ENCODE assay signal across 18 cellular contexts in genomic region chr17:78589885-78590284, GRCh38. TPM values are rescaled to one million over a fixed set of nuclear protein-coding genes. Genes with fewer than 3 reads are reported as not detected.
"Had no signal": no experiment of that assay in that cellular context is flagged by ENCODE, and none has a peak within 500 bp of the region (broad histone marks: within the 10 kb centered on the region; RNA-seq: fewer than 3 reads in every experiment).

No MANE protein-coding gene starts in this region.

- H3K27me3 ChIP-seq: tibial artery, vagina had no signal

- H3K36me3 Mint-ChIP-seq: activated CD8-positive, alpha-beta memory T cell treated with anti-CD3 and anti-CD28 coated beads, Interleukin-2, amount 10 ng/mL, durations not matched to agents 7 days and 5 days; activated naive CD8-positive, alpha-beta T cell treated with anti-CD3 and anti-CD28 coated beads, Interleukin-2, amount 10 ng/mL, durations not matched to agents 7 days and 5 days; naive thymus-derived CD8-positive, alpha-beta T cell had no signal

- H3K27ac ChIP-seq: vagina had no signal

- H3K4me3 ChIP-seq: tibial artery, vagina had no signal

- H3K9me3 ChIP-seq: tibial artery, vagina had no signal

- H3K27ac Mint-ChIP-seq: activated CD8-positive, alpha-beta memory T cell treated with anti-CD3 and anti-CD28 coated beads, Interleukin-2, amount 10 ng/mL, durations not matched to agents 7 days and 5 days; activated naive CD8-positive, alpha-beta T cell treated with anti-CD3 and anti-CD28 coated beads, Interleukin-2, amount 10 ng/mL, durations not matched to agents 7 days and 5 days; activated T-helper 17 cell treated with anti-CD3 and anti-CD28 coated beads, Interleukin-2, amount 50 U/mL, for 72 hours; T-helper 2 cell treated with Interferon-gamma antibody and Interleukin-4, amounts not matched to agents 5 μg/mL and 100 μg/mL, for 36 hours had no signal

- H3K36me3 ChIP-seq: tibial artery, vagina had no signal

- H3K9me3 Mint-ChIP-seq: activated naive CD8-positive, alpha-beta T cell treated with anti-CD3 and anti-CD28 coated beads, Interleukin-2, amount 10 ng/mL, durations not matched to agents 7 days and 5 days; activated T-helper 17 cell treated with anti-CD3 and anti-CD28 coated beads, Interleukin-2, amount 50 U/mL, for 72 hours; effector memory CD8-positive, alpha-beta T cell; naive thymus-derived CD8-positive, alpha-beta T cell; T-helper 2 cell treated with Interferon-gamma antibody and Interleukin-4, amounts not matched to agents 5 μg/mL and 100 μg/mL, for 36 hours had no signal

- FAIRE-seq: TTC549 had no signal

- H3K4me1 ChIP-seq: vagina had no signal

- ATAC-seq: activated CD8-positive, alpha-beta memory T cell treated with anti-CD3 and anti-CD28 coated beads, Interleukin-2, amount 10 ng/mL, durations not matched to agents 7 days and 5 days; activated T-helper 17 cell treated with anti-CD3 and anti-CD28 coated beads, Interleukin-2, amount 50 U/mL, for 72 hours; effector memory CD8-positive, alpha-beta T cell; naive thymus-derived CD8-positive, alpha-beta T cell; stimulated activated naive CD8-positive, alpha-beta T cell treated with anti-CD3 and anti-CD28 coated beads, Interleukin-15, Interleukin-2, amounts not matched to agents 100 U/mL and 50 U/mL, for 24 hours had no signal

- H3K4me3 Mint-ChIP-seq: activated CD8-positive, alpha-beta memory T cell treated with anti-CD3 and anti-CD28 coated beads, Interleukin-2, amount 10 ng/mL, durations not matched to agents 7 days and 5 days; activated naive CD8-positive, alpha-beta T cell treated with anti-CD3 and anti-CD28 coated beads, Interleukin-2, amount 10 ng/mL, durations not matched to agents 7 days and 5 days; activated T-helper 17 cell treated with anti-CD3 and anti-CD28 coated beads, Interleukin-2, amount 50 U/mL, for 72 hours; effector memory CD8-positive, alpha-beta T cell; naive thymus-derived CD8-positive, alpha-beta T cell; T-helper 2 cell treated with Interferon-gamma antibody and Interleukin-4, amounts not matched to agents 5 μg/mL and 100 μg/mL, for 36 hours had no signal

- DNase-seq: activated CD4-positive, alpha-beta T cell treated with anti-CD3 and anti-CD28 coated beads, Interleukin-2, amount 50 U/mL, for 48 hours; activated CD8-positive, alpha-beta memory T cell treated with anti-CD3 and anti-CD28 coated beads, Interleukin-2, amount 10 ng/mL, durations not matched to agents 7 days and 5 days; activated naive CD4-positive, alpha-beta T cell treated with Interleukin-2 at 50 U/mL for 16 hours; activated naive CD8-positive, alpha-beta T cell treated with anti-CD3 and anti-CD28 coated beads, Interleukin-2, amount 10 ng/mL, durations not matched to agents 7 days and 5 days; activated T-cell treated with anti-CD3 and anti-CD28 coated beads, Interleukin-2, amount 50 U/mL, for 1 hour; amygdala; effector memory CD8-positive, alpha-beta T cell; naive thymus-derived CD8-positive, alpha-beta T cell; stimulated activated CD4-positive, alpha-beta T cell treated with anti-CD3 and anti-CD28 coated beads, Interleukin-12 subunit alpha, Interleukin-12 subunit beta, amount 100 ng/mL, for 4 hours; stimulated activated CD4-positive, alpha-beta T cell treated with anti-CD3 and anti-CD28 coated beads, Interleukin-2, amount 100 ng/mL, for 24 hours; stimulated activated naive CD8-positive, alpha-beta T cell treated with anti-CD3 and anti-CD28 coated beads, Interleukin-15, Interleukin-2, amounts not matched to agents 100 U/mL and 50 U/mL, for 24 hours; tibial artery had no signal

RNA-seq across cellular contexts. Expression of gene DNAH17, which starts 12.7 kb away (rescaled TPM):
- total RNA-seq: fibroblast of villous mesenchyme, glomerular endothelial cell had no signal
